ENCODE assay signal across 1 cellular context in genomic region chr19:7917292-7918061, GRCh38.
A peak's percentile ranks its signal among the peaks of the same experiment; 100 is the strongest.
TF ChIP-seq lines count a peak whose summit lies in the region.

No MANE protein-coding gene starts in this region.

TF ChIP-seq in H1, 55 proteins besides CTCF, POLR2A, EP300 and RAD21:
- TF ChIP-seq SIN3A (conservative IDR thresholded peaks at IDR 0.05 in 1 of 2, IDR thresholded peaks at IDR 0.05 in 1 of 2; ENCODE audit: low read depth in 1 of 2, low read length in 2 of 2): peak in 1 of 2 experiments; percentile 40; a peak in 1 of 4 replicates
- TF ChIP-seq MAX (IDR thresholded peaks at IDR 0.05): 0 out of 2 replicates have a peak, but pooled peaks have one; percentile 22
- peak; percentile 64 for TF ChIP-seq SUZ12 (IDR thresholded peaks at IDR 0.05; ENCODE audit: low read length)
- TF ChIP-seq HDAC2 (IDR thresholded peaks at IDR 0.05; ENCODE audit: borderline replicate concordance in 1 of 2, low read depth in 2 of 2, low read length in 2 of 2): 0 out of 4 replicates have a peak, but pooled peaks of 1 of the 2 experiments have one; percentile 36
- TF ChIP-seq CREB1 (IDR thresholded peaks at IDR 0.05): no peak; the same call in 1 of the 2 replicates
- no peak for TF ChIP-seq YY1 (IDR thresholded peaks at IDR 0.05; ENCODE audit: low read depth, low read length)
- TF ChIP-seq ZNF274 (IDR thresholded peaks at IDR 0.05; ENCODE audit: borderline replicate concordance, extremely low read depth, low read length): no peak
- TF ChIP-seq PHF8 (conservative IDR thresholded peaks at IDR 0.05; ENCODE audit: low read depth, low read length): 0 out of 2 replicates have a peak, but pooled peaks have one; percentile 11
- peak; percentile 17; the same call in 1 of the 2 replicates for TF ChIP-seq RBBP5 (IDR thresholded peaks at IDR 0.05; ENCODE audit: borderline replicate concordance, low read depth, low read length)
- no peak for TF ChIP-seq RXRA (IDR thresholded peaks at IDR 0.05; ENCODE audit: insufficient read depth, low read depth, low read length)
- TF ChIP-seq EZH2 (IDR thresholded peaks at IDR 0.05; ENCODE audit: low read depth, low read length, severe bottlenecking): peak; percentile 46
- no peak for TF ChIP-seq CBX5 (IDR thresholded peaks at IDR 0.05; ENCODE audit: low read depth, low read length)
